8 cellular contexts compared by ENCODE assay signal in genomic region chr11:32870676-32871075, GRCh38. TPM values are rescaled to one million over a fixed set of nuclear protein-coding genes. Genes with fewer than 3 reads are reported as not detected.
DNase-seq lines count a peak whose midpoint lies in the region; ATAC-seq and TF ChIP-seq lines count a peak whose summit lies in the region.

No MANE protein-coding gene starts in this region.

- no peaks in the 10 kb centered on the region for H3K9me3 Mint-ChIP-seq in activated T-cell treated with anti-CD3 and anti-CD28 coated beads, Interleukin-2, amount 50 U/mL, for 4 hours
- no peaks in the 10 kb centered on the region for H3K9me3 Mint-ChIP-seq in natural killer cell

- TF ChIP-seq CTCF in GM06990 (IDR thresholded peaks at IDR 0.05; ENCODE audit: insufficient read depth, low read length, poor library complexity, severe bottlenecking) (peak; percentile 40), MM.1S (IDR thresholded peaks at IDR 0.05; ENCODE audit: low read length) (peak; percentile 24), natural killer cell (IDR thresholded peaks at IDR 0.05) (peak; percentile 36), ascending aorta (IDR thresholded peaks at IDR 0.05) (no peak)

- H3K36me3 Mint-ChIP-seq in activated T-cell treated with anti-CD3 and anti-CD28 coated beads, Interleukin-2, amount 50 U/mL, for 4 hours (ENCODE audit: insufficient read depth), result no peaks in the 10 kb centered on the region
- no peaks in the 10 kb centered on the region for H3K36me3 Mint-ChIP-seq in natural killer cell

- H3K9me3 ChIP-seq in MM.1S (replicated peaks; ENCODE audit: insufficient read depth, low read length), result no peaks in the 10 kb centered on the region
- no peaks in the 10 kb centered on the region for H3K9me3 ChIP-seq in ascending aorta

- H3K79me2 ChIP-seq in MM.1S (ENCODE audit: low read length), result no peaks in the 10 kb centered on the region

- H3K4me2 ChIP-seq in MM.1S (ENCODE audit: low read depth, low read length), result no peak overlapping the region

- peaks cover 17% of the 10 kb centered on the region for H3K27me3 Mint-ChIP-seq in activated T-cell treated with anti-CD3 and anti-CD28 coated beads, Interleukin-2, amount 50 U/mL, for 4 hours (ENCODE audit: low read depth)
- peaks cover 10 to 46% of the 10 kb centered on the region in 2 donors for H3K27me3 Mint-ChIP-seq in natural killer cell (ENCODE audit: low read depth in 2 of 2)

- ATAC-seq in activated T-cell treated with anti-CD3 and anti-CD28 coated beads, Interleukin-2, amount 50 U/mL, for 4 hours, result peak in 1 of 2 donors; percentile 54
- peak in 2 of 3 donors; percentile 53 to 66 for ATAC-seq in natural killer cell
- ATAC-seq in GM19328 (IDR thresholded peaks at IDR 0.05; ENCODE audit: unreplicated experiment), result no peak

- H3K4me1 ChIP-seq in MM.1S (ENCODE audit: low read length) (no peaks in the 10 kb centered on the region), ascending aorta (no peaks in the 10 kb centered on the region)

- no peaks in the 10 kb centered on the region for H3K9me2 ChIP-seq in MM.1S (replicated peaks; ENCODE audit: insufficient read depth, low read length)

- no peak overlapping the region for H2AFZ ChIP-seq in MM.1S (ENCODE audit: low read length)

- H3K9ac ChIP-seq in MM.1S (ENCODE audit: low read length), result no peak overlapping the region

- no peak overlapping the region for H3K27ac Mint-ChIP-seq in natural killer cell

- H3K27ac ChIP-seq in MM.1S (ENCODE audit: low read length), result no peak overlapping the region
- no peak overlapping the region for H3K27ac ChIP-seq in ascending aorta

- H3K27me3 ChIP-seq in GM06990 (replicated peaks; ENCODE audit: control insufficient read depth, insufficient read depth, low read length) (no peaks in the 10 kb centered on the region; the same call in 1 of the 2 replicates), MM.1S (replicated peaks; ENCODE audit: insufficient read depth, low read length) (no peaks in the 10 kb centered on the region), ascending aorta (no peaks in the 10 kb centered on the region)

- H3K4me1 Mint-ChIP-seq in activated T-cell treated with anti-CD3 and anti-CD28 coated beads, Interleukin-2, amount 50 U/mL, for 4 hours (ENCODE audit: low read depth), result no peaks in the 10 kb centered on the region
- H3K4me1 Mint-ChIP-seq in natural killer cell, result no peaks in the 10 kb centered on the region

- no peak overlapping the region for H3K4me3 Mint-ChIP-seq in activated T-cell treated with anti-CD3 and anti-CD28 coated beads, Interleukin-2, amount 50 U/mL, for 4 hours
- H3K4me3 Mint-ChIP-seq in natural killer cell, result no peak overlapping the region

- H3F3A ChIP-seq in MM.1S (ENCODE audit: insufficient read depth, low read length), result 0 out of 2 replicates have a peak, but pooled peaks cover 3% of the 10 kb centered on the region

- H3K36me3 ChIP-seq in GM06990 (ENCODE audit: control insufficient read depth, insufficient read depth, low read length) (no peaks in the 10 kb centered on the region), MM.1S (replicated peaks; ENCODE audit: insufficient read depth, low read length) (no peaks in the 10 kb centered on the region), ascending aorta (no peaks in the 10 kb centered on the region)

- DNase-seq in GM06990 (ENCODE audit: extremely low read depth, insufficient read length) (no peak), MM.1S (no peak), natural killer cell (peak; percentile 20), AG08396 (ENCODE audit: low spot score) (no peak), OCI-M2 (lab: John Stamatoyannopoulos, UW; ENCODE audit: unreplicated experiment) (no peak), ascending aorta (ENCODE audit: low spot score in 2 of 2) (no peak)
- DNase-seq in activated T-cell treated with anti-CD3 and anti-CD28 coated beads, Interleukin-2, amount 50 U/mL, for 4 hours, result peak; percentile 24

- intact Hi-C loops in natural killer cell (cut with micrococcal nuclease), result no loop called here
- intact Hi-C loops in ascending aorta (cut with DNase I), result no loop called here

- H3K4me3 ChIP-seq in GM06990 (replicated peaks; ENCODE audit: low read depth, low read length) (no peak overlapping the region), MM.1S (ENCODE audit: low read length) (no peak overlapping the region), ascending aorta (no peak overlapping the region)

- H4K20me1 ChIP-seq in MM.1S (ENCODE audit: insufficient read depth, low read length), result no peaks in the 10 kb centered on the region

RNA-seq across cellular contexts. Expression of gene QSER1, which starts 21.9 kb away (rescaled TPM):
- total RNA-seq in activated T-cell treated with anti-CD3 and anti-CD28 coated beads, Interleukin-2, amount 50 U/mL, for 4 hours, result 10 to 100 TPM in 1 of 3 donors, 1 to 10 TPM in 2; 9.0 to 10.4 (median 9.2) TPM
- total RNA-seq in natural killer cell (10 to 100 TPM; 14.5 to 21.5 (median 17.8) TPM), ascending aorta (8.2 TPM)

RNA-seq across cellular contexts. Expression of gene PRRG4, which starts 40.9 kb away (rescaled TPM):
- under 1 TPM; 0.45 to 0.68 (median 0.56) TPM for total RNA-seq in activated T-cell treated with anti-CD3 and anti-CD28 coated beads, Interleukin-2, amount 50 U/mL, for 4 hours
- total RNA-seq in natural killer cell, result under 1 TPM; 0.14 to 0.25 (median 0.19) TPM
- total RNA-seq in ascending aorta, result 3.0 TPM

Comparison
In these comparisons a context has a peak if more than half of its experiments do, and no peak if none do; other contexts are left out.
1. DNase-seq: peak in activated T-cell treated with anti-CD3 and anti-CD28 coated beads, Interleukin-2, amount 50 U/mL, for 4 hours (single experiment) and natural killer cell (single experiment); none in GM06990 (single experiment), MM.1S (single experiment), AG08396 (single experiment), OCI-M2 (single experiment) and ascending aorta (0 of 2).
2. CTCF ChIP-seq: peak in GM06990 (single experiment), MM.1S (single experiment) and natural killer cell (single experiment); none in ascending aorta (0 of 3).